Comparison of ENCODE assay signal across 12 cellular contexts in genomic region chr21:36910581-36911307, GRCh38. TPM values are rescaled to one million over a fixed set of nuclear protein-coding genes. Genes with fewer than 3 reads are reported as not detected.
A peak's percentile ranks its signal among the peaks of the same experiment; 100 is the strongest.
DNase-seq lines count a peak whose midpoint lies in the region; ATAC-seq and TF ChIP-seq lines count a peak whose summit lies in the region.
"Had no signal": no experiment of that assay in that cellular context is flagged by ENCODE, and none has a peak within 500 bp of the region (broad histone marks: within the 10 kb centered on the region; RNA-seq: fewer than 3 reads in every experiment).

No MANE protein-coding gene starts in this region.

- no TSS peak for BruUV-seq in PC-3 (replicated peaks; lab: Mats Ljungman, UMichigan)

- no peaks in the 10 kb centered on the region for H4K20me1 ChIP-seq in SK-N-SH (ENCODE audit: insufficient read depth)
- H4K20me1 ChIP-seq in PC-3 (ENCODE audit: low read length): no peaks in the 10 kb centered on the region

- peaks cover 16% of the 10 kb centered on the region for H3K79me2 ChIP-seq in SK-N-SH (ENCODE audit: insufficient read depth)
- peaks cover 54% of the 10 kb centered on the region for H3K79me2 ChIP-seq in PC-3 (ENCODE audit: low read length)

- ATAC-seq in SK-N-SH treated with all-trans-retinoic acid at 6 μM for 48 hours: no peak
- ATAC-seq in PC-3: no peak
- no peak for ATAC-seq in GM21526 (IDR thresholded peaks at IDR 0.05; ENCODE audit: low FRiP score, unreplicated experiment)

- TF ChIP-seq EP300 in SK-N-SH (IDR thresholded peaks at IDR 0.05; ENCODE audit: borderline replicate concordance in 1 of 2, low read depth in 1 of 2, low read length in 1 of 2): no peak

- intact Hi-C loops in PC-3 (cut with micrococcal nuclease): loop anchor here (1.0 kb wide), 2 partner anchors 27 to 49 kb away; no protein-coding TSS in a partner anchor

- CTCF ChIA-PET in SK-N-SH (lab: Yijun Ruan, JAX): interaction anchor here (0.6 to 1.0 kb wide), 2 partner anchors 204 to 276 kb away, joined by 3 read pairs; no protein-coding TSS in a partner anchor
- CTCF ChIA-PET in PC-3 (lab: Charles Lee): no interaction called here

- TF ChIP-seq CTCF in SK-N-SH (IDR thresholded peaks at IDR 0.05) (no peak), PC-3 (conservative IDR thresholded peaks at IDR 0.05; ENCODE audit: low read depth, low read length) (no peak), fibroblast of pulmonary artery (IDR thresholded peaks at IDR 0.05; ENCODE audit: low read length, missing control alignments) (no peak)

- H3K4me3 ChIP-seq in SK-N-SH (ENCODE audit: low read depth in 2 of 2, low read length in 1 of 2) (no peak overlapping the region), PC-3 (ENCODE audit: low read length) (no peak overlapping the region), fibroblast of pulmonary artery (replicated peaks; ENCODE audit: low read depth, low read length) (no peak overlapping the region), skeletal muscle cell (ENCODE audit: low read depth, low read length) (no peak overlapping the region)
- H3K4me3 ChIP-seq: lung, transverse colon had no signal

- no peak for TF ChIP-seq RAD21 in SK-N-SH (IDR thresholded peaks at IDR 0.05; ENCODE audit: low read length)

- WGBS in SK-N-SH (ENCODE audit: low lambda C conversion rate): 75% methylated on average over 17 of the region's 17 CpGs

- H3K27ac ChIP-seq in SK-N-SH (ENCODE audit: low read depth in 2 of 2, low read length in 1 of 2) (peak overlapping the region in 1 of 2 experiments; percentile 81; a peak in 2 of 4 replicates), PC-3 (ENCODE audit: low read length) (peak overlapping the region; percentile 98)

- H3K4me1 ChIP-seq in SK-N-SH (ENCODE audit: control insufficient read depth in 1 of 2, insufficient read depth in 2 of 2, low read depth in 1 of 2, low read length in 1 of 2) (peaks cover 7 to 14% of the 10 kb centered on the region in 2 experiments; a peak in 3 of 4 replicates), PC-3 (ENCODE audit: insufficient read depth, low read length) (peaks cover 43% of the 10 kb centered on the region)

- no peaks in the 10 kb centered on the region for H3K9me3 ChIP-seq in SK-N-SH
- H3K9me3 ChIP-seq in PC-3 (ENCODE audit: low read length): no peaks in the 10 kb centered on the region
- H3K9me3 ChIP-seq: transverse colon had no signal

- no peaks in the 10 kb centered on the region for H3K9me2 ChIP-seq in SK-N-SH
- H3K9me2 ChIP-seq in PC-3 (replicated peaks; ENCODE audit: low read length): no peaks in the 10 kb centered on the region

- H3F3A ChIP-seq in SK-N-SH (replicated peaks; ENCODE audit: insufficient read depth) (no peaks in the 10 kb centered on the region), PC-3 (ENCODE audit: low read length, unreplicated experiment) (peaks cover 9% of the 10 kb centered on the region)

- 0 out of 2 replicates have a peak overlapping the region, but pooled peaks have one; percentile 21 for H3K9ac ChIP-seq in SK-N-SH
- H3K9ac ChIP-seq in PC-3 (ENCODE audit: low read length): peak overlapping the region; percentile 87

- H3K36me3 ChIP-seq in SK-N-SH (replicated peaks in 1 of 2; ENCODE audit: control insufficient read depth in 1 of 2, insufficient read depth in 2 of 2, low read length in 1 of 2) (peaks cover 0 to 2% of the 10 kb centered on the region in 2 experiments), PC-3 (ENCODE audit: low read depth, low read length) (peaks cover 9% of the 10 kb centered on the region)
- H3K36me3 ChIP-seq: transverse colon had no signal

- H3K27me3 ChIP-seq in SK-N-SH (ENCODE audit: insufficient read depth) (no peaks in the 10 kb centered on the region), PC-3 (ENCODE audit: low read length) (no peaks in the 10 kb centered on the region)
- H3K27me3 ChIP-seq: transverse colon had no signal

- H3K4me2 ChIP-seq in SK-N-SH: no peak overlapping the region
- peak overlapping the region; percentile 27; the same call in 1 of the 2 replicates for H3K4me2 ChIP-seq in PC-3 (ENCODE audit: low read length)

- no peak overlapping the region for H2AFZ ChIP-seq in SK-N-SH (ENCODE audit: low read depth)
- H2AFZ ChIP-seq in PC-3 (ENCODE audit: low read length): no peak overlapping the region

- POLR2A ChIA-PET in SK-N-SH (lab: Yijun Ruan, JAX) (no interaction called here), PC-3 (lab: Charles Lee; ENCODE audit: unreplicated experiment) (interaction anchor here (0.5 kb wide), 1 partner anchor 55 kb away, joined by 10 read pairs; no protein-coding TSS in a partner anchor)

- DNase-seq in SK-N-SH (peak; percentile 50), PC-3 (peak; percentile 15), fibroblast of pulmonary artery (ENCODE audit: low read depth) (peak; percentile 76), skeletal muscle cell (ENCODE audit: low read depth) (peak; percentile 53), Kasumi-1 (lab: John Stamatoyannopoulos, UW) (no peak), NCI-H187 (lab: John Stamatoyannopoulos, UW) (no peak)
- DNase-seq: GF-D8, NCI-H526 treated with DMSO at 0.1 percent for 48 hours, transverse colon had no signal

TF ChIP-seq in SK-N-SH, 30 proteins besides CTCF, POLR2A, EP300 and RAD21 (continues in another document):
- TF ChIP-seq CHD2 (IDR thresholded peaks at IDR 0.05; ENCODE audit: low read length, partially characterized antibody) (no peak), TCF12 (IDR thresholded peaks at IDR 0.05) (no peak), SMC3 (IDR thresholded peaks at IDR 0.05; ENCODE audit: low read depth, low read length) (no peak), ELF1 (IDR thresholded peaks at IDR 0.05) (no peak), TEAD4 (IDR thresholded peaks at IDR 0.05; ENCODE audit: borderline replicate concordance, insufficient read depth) (no peak), REST (IDR thresholded peaks at IDR 0.05; ENCODE audit: low read depth, low read length) (no peak), EZH2phosphoT487 (IDR thresholded peaks at IDR 0.05; ENCODE audit: borderline replicate concordance, low read depth) (no peak)

TF ChIP-seq in SK-N-SH treated with all-trans-retinoic acid at 6 μM for 48 hours, 23 proteins besides CTCF, POLR2A, EP300 and RAD21 (continues in another document):
- no peak for TF ChIP-seq ARNTL (CRISPR knock-in tag; IDR thresholded peaks at IDR 0.05; ENCODE audit: borderline replicate concordance, low read depth)
- TF ChIP-seq POU6F1 (CRISPR knock-in tag; IDR thresholded peaks at IDR 0.05; ENCODE audit: borderline replicate concordance, low read depth): no peak
- TF ChIP-seq ISL1 (CRISPR knock-in tag; IDR thresholded peaks at IDR 0.05): no peak
- TF ChIP-seq ESRRG (CRISPR knock-in tag; IDR thresholded peaks at IDR 0.05): no peak
- no peak for TF ChIP-seq SNAI2 (CRISPR knock-in tag; IDR thresholded peaks at IDR 0.05)
- no peak for TF ChIP-seq BACH2 (CRISPR knock-in tag; IDR thresholded peaks at IDR 0.05; ENCODE audit: borderline replicate concordance)
- no peak for TF ChIP-seq ZNF565 (CRISPR knock-in tag; conservative IDR thresholded peaks at IDR 0.05; ENCODE audit: low read depth)
- TF ChIP-seq PPARA (CRISPR knock-in tag; IDR thresholded peaks at IDR 0.05; ENCODE audit: borderline replicate concordance): no peak
- TF ChIP-seq CSRNP3 (CRISPR knock-in tag; IDR thresholded peaks at IDR 0.05): no peak
- no peak for TF ChIP-seq ZC3H10 (CRISPR knock-in tag; IDR thresholded peaks at IDR 0.05)
- TF ChIP-seq ZFP3 (CRISPR knock-in tag; IDR thresholded peaks at IDR 0.05): no peak

RNA-seq across cellular contexts. Expression of gene HLCS, which starts 55.7 kb away (rescaled TPM):
- polyA plus RNA-seq in SK-N-SH (2012; rRNA removed): 13.0 and 17.7 TPM in 2 replicates
- 12.7 and 13.7 TPM in 2 replicates for polyA plus RNA-seq in SK-N-SH (2012; cell fraction: cytosol; rRNA removed)
- polyA plus RNA-seq in SK-N-SH (2012; cell fraction: nucleus; rRNA removed): 18.3 and 28.2 TPM in 2 replicates
- total RNA-seq in PC-3 (2014; rRNA removed): 31.7 and 44.1 TPM in 2 replicates

Comparison
In these comparisons a context has a peak if more than half of its experiments do, and no peak if none do; other contexts are left out.
1. DNase-seq: peak in SK-N-SH (single experiment), PC-3 (single experiment), fibroblast of pulmonary artery (single experiment) and skeletal muscle cell (single experiment); none in Kasumi-1 (0 of 2) and NCI-H187 (0 of 2).